Comparison of ENCODE assay signal across 2 cellular contexts in the genomic region with DNA sequence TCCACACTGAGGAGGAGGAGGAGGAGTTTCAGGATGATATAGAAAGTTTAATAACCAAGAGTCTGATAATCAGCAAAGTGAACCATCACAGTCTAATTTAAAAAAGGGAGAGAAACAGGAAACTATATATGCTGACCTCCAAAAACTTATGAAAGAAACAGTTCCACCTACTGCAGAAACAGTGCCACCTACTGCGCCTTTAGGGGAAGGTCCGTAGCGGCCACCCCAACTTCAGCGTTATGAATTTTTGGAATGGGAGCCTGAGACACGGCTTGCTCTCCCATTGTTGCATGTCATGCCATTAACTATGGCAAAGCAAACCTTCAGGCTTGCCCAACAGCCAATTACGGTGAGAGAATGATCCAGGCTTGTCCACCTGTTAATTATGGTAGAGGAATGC.
TF ChIP-seq lines count a peak whose summit lies in the region.

No MANE protein-coding gene starts in this region.

TF ChIP-seq in HepG2, 621 proteins besides CTCF, POLR2A, EP300 and RAD21:
- TF ChIP-seq, protein P1, sequence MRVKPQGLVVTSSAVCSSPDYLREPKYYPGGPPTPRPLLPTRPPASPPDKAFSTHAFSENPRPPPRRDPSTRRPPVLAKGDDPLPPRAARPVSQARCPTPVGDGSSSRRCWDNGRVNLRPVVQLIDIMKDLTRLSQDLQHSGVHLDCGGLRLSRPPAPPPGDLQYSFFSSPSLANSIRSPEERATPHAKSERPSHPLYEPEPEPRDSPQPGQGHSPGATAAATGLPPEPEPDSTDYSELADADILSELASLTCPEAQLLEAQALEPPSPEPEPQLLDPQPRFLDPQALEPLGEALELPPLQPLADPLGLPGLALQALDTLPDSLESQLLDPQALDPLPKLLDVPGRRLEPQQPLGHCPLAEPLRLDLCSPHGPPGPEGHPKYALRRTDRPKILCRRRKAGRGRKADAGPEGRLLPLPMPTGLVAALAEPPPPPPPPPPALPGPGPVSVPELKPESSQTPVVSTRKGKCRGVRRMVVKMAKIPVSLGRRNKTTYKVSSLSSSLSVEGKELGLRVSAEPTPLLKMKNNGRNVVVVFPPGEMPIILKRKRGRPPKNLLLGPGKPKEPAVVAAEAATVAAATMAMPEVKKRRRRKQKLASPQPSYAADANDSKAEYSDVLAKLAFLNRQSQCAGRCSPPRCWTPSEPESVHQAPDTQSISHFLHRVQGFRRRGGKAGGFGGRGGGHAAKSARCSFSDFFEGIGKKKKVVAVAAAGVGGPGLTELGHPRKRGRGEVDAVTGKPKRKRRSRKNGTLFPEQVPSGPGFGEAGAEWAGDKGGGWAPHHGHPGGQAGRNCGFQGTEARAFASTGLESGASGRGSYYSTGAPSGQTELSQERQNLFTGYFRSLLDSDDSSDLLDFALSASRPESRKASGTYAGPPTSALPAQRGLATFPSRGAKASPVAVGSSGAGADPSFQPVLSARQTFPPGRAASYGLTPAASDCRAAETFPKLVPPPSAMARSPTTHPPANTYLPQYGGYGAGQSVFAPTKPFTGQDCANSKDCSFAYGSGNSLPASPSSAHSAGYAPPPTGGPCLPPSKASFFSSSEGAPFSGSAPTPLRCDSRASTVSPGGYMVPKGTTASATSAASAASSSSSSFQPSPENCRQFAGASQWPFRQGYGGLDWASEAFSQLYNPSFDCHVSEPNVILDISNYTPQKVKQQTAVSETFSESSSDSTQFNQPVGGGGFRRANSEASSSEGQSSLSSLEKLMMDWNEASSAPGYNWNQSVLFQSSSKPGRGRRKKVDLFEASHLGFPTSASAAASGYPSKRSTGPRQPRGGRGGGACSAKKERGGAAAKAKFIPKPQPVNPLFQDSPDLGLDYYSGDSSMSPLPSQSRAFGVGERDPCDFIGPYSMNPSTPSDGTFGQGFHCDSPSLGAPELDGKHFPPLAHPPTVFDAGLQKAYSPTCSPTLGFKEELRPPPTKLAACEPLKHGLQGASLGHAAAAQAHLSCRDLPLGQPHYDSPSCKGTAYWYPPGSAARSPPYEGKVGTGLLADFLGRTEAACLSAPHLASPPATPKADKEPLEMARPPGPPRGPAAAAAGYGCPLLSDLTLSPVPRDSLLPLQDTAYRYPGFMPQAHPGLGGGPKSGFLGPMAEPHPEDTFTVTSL (CRISPR knock-in tag; IDR thresholded peaks at IDR 0.05; ENCODE audit: borderline replicate concordance), result no peak
- TF ChIP-seq STAG1 (CRISPR knock-in tag; IDR thresholded peaks at IDR 0.05), result peak; percentile 45
- TF ChIP-seq SMC3 (IDR thresholded peaks at IDR 0.05; ENCODE audit: low read length), result peak; percentile 15; the same call in 1 of the 2 replicates
- TF ChIP-seq KIAA2018 (CRISPR knock-in tag; IDR thresholded peaks at IDR 0.05; ENCODE audit: borderline replicate concordance), result no peak

TF ChIP-seq in endothelial cell of umbilical vein, 7 proteins besides CTCF, POLR2A, EP300 and RAD21 (continued from another document):
- no peak for TF ChIP-seq MYC (IDR thresholded peaks at IDR 0.05; ENCODE audit: low read depth, low read length)
- TF ChIP-seq FOS (IDR thresholded peaks at IDR 0.05; ENCODE audit: borderline replicate concordance, insufficient read depth, low read length), result no peak
- no peak for TF ChIP-seq MAX (IDR thresholded peaks at IDR 0.05; ENCODE audit: insufficient read depth, insufficient read length)
TF ChIP-seq in endothelial cell of umbilical vein: peak in this region for 0.
